Comparison of ENCODE assay signal across 9 cellular contexts in the genomic region with DNA sequence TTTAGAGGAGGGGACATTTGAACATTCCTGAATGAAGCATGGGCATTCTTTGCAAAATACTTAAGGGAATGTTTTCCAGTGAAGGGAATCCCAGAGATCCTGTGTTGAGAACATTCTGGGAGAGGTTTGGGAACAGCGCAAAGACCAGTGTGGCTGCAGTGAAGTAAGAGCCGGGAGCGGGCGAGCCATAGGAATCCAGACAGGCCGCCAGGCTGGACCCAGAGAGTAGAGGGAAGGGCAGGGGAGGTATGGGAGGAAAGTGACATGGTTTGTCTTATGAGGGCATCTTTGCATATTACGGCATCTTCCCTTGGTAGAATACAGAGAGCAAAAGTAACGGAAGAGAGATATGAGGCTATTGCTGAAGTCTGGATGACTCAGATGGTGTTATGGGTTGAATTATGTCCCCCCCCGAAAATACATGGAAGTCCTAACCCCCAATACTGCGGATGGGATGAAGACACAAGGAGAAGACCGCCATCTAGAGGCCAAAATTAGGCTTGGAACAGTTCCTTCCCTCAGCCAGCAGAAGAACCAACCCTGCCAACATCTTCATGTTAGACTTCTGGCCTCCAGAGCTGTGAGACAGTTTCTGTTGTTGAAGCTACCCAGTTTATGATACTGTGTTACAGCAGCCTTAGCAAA.
DNase-seq lines count a peak whose midpoint lies in the region; ATAC-seq, FAIRE-seq and TF ChIP-seq lines count a peak whose summit lies in the region.
"Had no signal": no experiment of that assay in that cellular context is flagged by ENCODE, and none has a peak within 500 bp of the region (broad histone marks: within the 10 kb centered on the region; RNA-seq: fewer than 3 reads in every experiment).

No MANE protein-coding gene starts in this region.

- TF ChIP-seq CTCF in D721Med (IDR thresholded peaks at IDR 0.05; ENCODE audit: insufficient read depth, missing control alignments) (peak; percentile 24), ovary (IDR thresholded peaks at IDR 0.05) (no peak)

- peaks cover 10% of the 10 kb centered on the region for H3K4me1 Mint-ChIP-seq in activated CD4-positive, alpha-beta T cell treated with anti-CD3 and anti-CD28 coated beads, Interleukin-2, amount 10 ng/mL, durations not matched to agents 7 days and 5 days
- H3K4me1 Mint-ChIP-seq: naive thymus-derived CD8-positive, alpha-beta T cell had no signal

- H3K27ac ChIP-seq in iPS-20b (ENCODE audit: low read length) = no peak overlapping the region
- no peak overlapping the region for H3K27ac ChIP-seq in ovary

- H3K27me3 Mint-ChIP-seq in activated CD4-positive, alpha-beta T cell treated with anti-CD3 and anti-CD28 coated beads, Interleukin-2, amount 10 ng/mL, durations not matched to agents 7 days and 5 days = peaks cover 22% of the 10 kb centered on the region

- peak; percentile 60 for ATAC-seq in HG03066 (IDR thresholded peaks at IDR 0.05; ENCODE audit: low read depth, unreplicated experiment)
- ATAC-seq in HG02642 (IDR thresholded peaks at IDR 0.05; ENCODE audit: poor library complexity, unreplicated experiment) = no peak
- ATAC-seq: naive thymus-derived CD8-positive, alpha-beta T cell had no signal

- H3K27ac Mint-ChIP-seq in activated CD4-positive, alpha-beta T cell treated with anti-CD3 and anti-CD28 coated beads, Interleukin-2, amount 10 ng/mL, durations not matched to agents 7 days and 5 days = no peak overlapping the region
- H3K27ac Mint-ChIP-seq: naive thymus-derived CD8-positive, alpha-beta T cell had no signal

- TF ChIP-seq POLR2A in ovary (IDR thresholded peaks at IDR 0.05) = no peak

- DNase-seq in D721Med (ENCODE audit: insufficient read length, low spot score) (no peak), ovary (no peak), HuH-7.5 (ENCODE audit: low spot score) (no peak), NCI-H2029 treated with DMSO at 0.1 percent for 48 hours (lab: John Stamatoyannopoulos, UW) (no peak)
- DNase-seq in activated CD4-positive, alpha-beta T cell treated with anti-CD3 and anti-CD28 coated beads, Interleukin-2, amount 10 ng/mL, durations not matched to agents 7 days and 5 days = peak; percentile 29

- 80 to 83% (median 82%) methylated on average over 10 of the region's 10 CpGs for WGBS in ovary, 3 donors

- no peaks in the 10 kb centered on the region for H3K9me3 ChIP-seq in iPS-20b (ENCODE audit: insufficient read depth, low read depth, low read length)
- no peaks in the 10 kb centered on the region for H3K9me3 ChIP-seq in ovary

- no peaks in the 10 kb centered on the region for H3K36me3 Mint-ChIP-seq in activated CD4-positive, alpha-beta T cell treated with anti-CD3 and anti-CD28 coated beads, Interleukin-2, amount 10 ng/mL, durations not matched to agents 7 days and 5 days (ENCODE audit: low read depth)
- H3K36me3 Mint-ChIP-seq: naive thymus-derived CD8-positive, alpha-beta T cell had no signal

- H3K36me3 ChIP-seq in iPS-20b (ENCODE audit: insufficient read depth, low read depth, low read length) (no peaks in the 10 kb centered on the region), ovary (no peaks in the 10 kb centered on the region)

- H3K4me1 ChIP-seq in iPS-20b (ENCODE audit: insufficient read depth, low read length) (peaks cover 20% of the 10 kb centered on the region), ovary (ENCODE audit: insufficient read depth) (no peaks in the 10 kb centered on the region)

- peak overlapping the region; percentile 15; the same call in 1 of the 2 replicates for H3K4me3 ChIP-seq in iPS-20b (ENCODE audit: low read length)
- no peak overlapping the region for H3K4me3 ChIP-seq in ovary

- H3K9ac ChIP-seq in iPS-20b (ENCODE audit: low read depth, low read length) = no peak overlapping the region

- no peaks in the 10 kb centered on the region for H3K27me3 ChIP-seq in iPS-20b (ENCODE audit: insufficient read depth, low read length)
- no peaks in the 10 kb centered on the region for H3K27me3 ChIP-seq in ovary

- no peak for FAIRE-seq in D721Med (lab: Jason Lieb, UNC)

- H3K4me3 Mint-ChIP-seq in activated CD4-positive, alpha-beta T cell treated with anti-CD3 and anti-CD28 coated beads, Interleukin-2, amount 10 ng/mL, durations not matched to agents 7 days and 5 days = no peak overlapping the region
- H3K4me3 Mint-ChIP-seq: naive thymus-derived CD8-positive, alpha-beta T cell had no signal

- intact Hi-C loops in ovary (cut with DNase I) = no loop called here

- POLR2A ChIA-PET in activated CD4-positive, alpha-beta T cell treated with anti-CD3 and anti-CD28 coated beads, Interleukin-2, amount 10 ng/mL, durations not matched to agents 7 days and 5 days (lab: Charles Lee) = no interaction called here

- no peaks in the 10 kb centered on the region for H3K9me3 Mint-ChIP-seq in activated CD4-positive, alpha-beta T cell treated with anti-CD3 and anti-CD28 coated beads, Interleukin-2, amount 10 ng/mL, durations not matched to agents 7 days and 5 days
- H3K9me3 Mint-ChIP-seq: naive thymus-derived CD8-positive, alpha-beta T cell had no signal

- CTCF ChIA-PET in activated CD4-positive, alpha-beta T cell treated with anti-CD3 and anti-CD28 coated beads, Interleukin-2, amount 10 ng/mL, durations not matched to agents 7 days and 5 days (lab: Charles Lee) = interaction anchor here (0.6 to 1.7 kb wide), 4 partner anchors 21 to 847 kb away, joined by 3 to 5 read pairs (median 4); no protein-coding TSS in a partner anchor

- no peak for TF ChIP-seq EP300 in ovary (IDR thresholded peaks at IDR 0.05)
